Comparison of ENCODE assay signal across 16 cellular contexts in the genomic region with DNA sequence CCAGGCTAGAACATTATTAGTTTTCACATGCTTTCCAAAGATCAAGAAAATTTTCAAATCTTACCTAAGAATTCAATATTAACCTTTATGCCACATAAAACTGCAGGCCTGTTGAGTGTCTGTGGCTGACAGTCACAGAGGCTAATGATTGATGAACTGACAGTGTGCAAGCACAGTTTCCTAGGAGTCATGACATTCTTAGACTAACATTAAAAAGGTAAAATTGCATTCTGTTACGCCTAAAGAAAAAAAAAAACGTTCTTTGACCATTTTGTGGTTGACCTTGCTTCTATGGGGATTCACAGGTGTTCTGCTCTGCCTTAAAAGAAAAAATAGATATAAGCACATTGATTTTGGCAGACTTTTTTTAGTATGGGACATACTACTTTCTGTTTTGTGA.
"Had no signal": no experiment of that assay in that cellular context is flagged by ENCODE, and none has a peak within 500 bp of the region (broad histone marks: within the 10 kb centered on the region; RNA-seq: fewer than 3 reads in every experiment).

No MANE protein-coding gene starts in this region.

- H3K9me3 Mint-ChIP-seq: activated CD4-positive, alpha-beta T cell treated with anti-CD3 and anti-CD28 coated beads, Interleukin-2, amount 10 ng/mL, durations not matched to agents 24 days and 14 days; natural killer cell treated with Interleukin-12 subunit alpha and Interleukin-12 subunit beta and Interleukin-15 and Interleukin-18, amount 100 ng/mL, for 72 hours had no signal

- H3K27ac Mint-ChIP-seq: activated B cell treated with CpG ODN at 0.5 μM for 24 hours; activated CD4-positive, alpha-beta T cell treated with anti-CD3 and anti-CD28 coated beads, Interleukin-2, amount 10 ng/mL, durations not matched to agents 24 days and 14 days; activated naive CD8-positive, alpha-beta T cell treated with anti-CD3 and anti-CD28 coated beads, Interleukin-2, amount 50 U/mL, for 24 hours; immature natural killer cell; natural killer cell treated with Interleukin-12 subunit alpha and Interleukin-12 subunit beta and Interleukin-15 and Interleukin-18, amount 100 ng/mL, for 72 hours had no signal

- H3K27ac ChIP-seq: ascending aorta, prostate gland, sigmoid colon, upper lobe of left lung had no signal

- H3K4me1 ChIP-seq: ascending aorta, prostate gland, sigmoid colon, upper lobe of left lung had no signal

- DNase-seq: activated B cell treated with CpG ODN at 0.5 μM for 24 hours; activated CD4-positive, alpha-beta T cell treated with anti-CD3 and anti-CD28 coated beads, Interleukin-2, amount 10 ng/mL, durations not matched to agents 24 days and 14 days; activated naive CD4-positive, alpha-beta T cell treated with Interleukin-2 at 50 U/mL for 16 hours; activated naive CD8-positive, alpha-beta T cell treated with anti-CD3 and anti-CD28 coated beads, Interleukin-2, amount 50 U/mL, for 24 hours; immature natural killer cell; left colon; occipital lobe; sigmoid colon; stimulated activated CD4-positive, alpha-beta T cell treated with anti-CD3 and anti-CD28 coated beads, Interleukin-2, amount 100 ng/mL, for 24 hours; stimulated activated naive CD4-positive, alpha-beta T cell; substantia nigra; upper lobe of left lung had no signal

- H3K4me3 Mint-ChIP-seq: activated B cell treated with CpG ODN at 0.5 μM for 24 hours; activated CD4-positive, alpha-beta T cell treated with anti-CD3 and anti-CD28 coated beads, Interleukin-2, amount 10 ng/mL, durations not matched to agents 24 days and 14 days; activated naive CD8-positive, alpha-beta T cell treated with anti-CD3 and anti-CD28 coated beads, Interleukin-2, amount 50 U/mL, for 24 hours; immature natural killer cell; natural killer cell treated with Interleukin-12 subunit alpha and Interleukin-12 subunit beta and Interleukin-15 and Interleukin-18, amount 100 ng/mL, for 72 hours had no signal

- H3K9me3 ChIP-seq: ascending aorta, prostate gland, upper lobe of left lung had no signal

- ATAC-seq: activated naive CD8-positive, alpha-beta T cell treated with anti-CD3 and anti-CD28 coated beads, Interleukin-2, amount 50 U/mL, for 24 hours; esophagus mucosa; left colon; natural killer cell treated with Interleukin-12 subunit alpha and Interleukin-12 subunit beta and Interleukin-15 and Interleukin-18, amount 100 ng/mL, for 72 hours had no signal

- H3K36me3 Mint-ChIP-seq: immature natural killer cell; natural killer cell treated with Interleukin-12 subunit alpha and Interleukin-12 subunit beta and Interleukin-15 and Interleukin-18, amount 100 ng/mL, for 72 hours had no signal

- H3K27me3 ChIP-seq: ascending aorta, sigmoid colon, upper lobe of left lung had no signal

- H3K27me3 Mint-ChIP-seq: activated B cell treated with CpG ODN at 0.5 μM for 24 hours; activated CD4-positive, alpha-beta T cell treated with anti-CD3 and anti-CD28 coated beads, Interleukin-2, amount 10 ng/mL, durations not matched to agents 24 days and 14 days; activated naive CD8-positive, alpha-beta T cell treated with anti-CD3 and anti-CD28 coated beads, Interleukin-2, amount 50 U/mL, for 24 hours; natural killer cell treated with Interleukin-12 subunit alpha and Interleukin-12 subunit beta and Interleukin-15 and Interleukin-18, amount 100 ng/mL, for 72 hours had no signal

- H3K4me3 ChIP-seq: ascending aorta, prostate gland, sigmoid colon, upper lobe of left lung had no signal

- H3K4me1 Mint-ChIP-seq: activated B cell treated with CpG ODN at 0.5 μM for 24 hours; activated CD4-positive, alpha-beta T cell treated with anti-CD3 and anti-CD28 coated beads, Interleukin-2, amount 10 ng/mL, durations not matched to agents 24 days and 14 days; activated naive CD8-positive, alpha-beta T cell treated with anti-CD3 and anti-CD28 coated beads, Interleukin-2, amount 50 U/mL, for 24 hours; immature natural killer cell had no signal

- H3K36me3 ChIP-seq: ascending aorta, prostate gland, sigmoid colon, upper lobe of left lung had no signal
